ENCODE assay signal across 1 cellular context in genomic region chr10:68153473-68154210, GRCh38.
TF ChIP-seq lines count a peak whose summit lies in the region.

No MANE protein-coding gene starts in this region.

TF ChIP-seq in HEK293, 187 proteins besides CTCF, POLR2A, EP300 and RAD21 (continued from another document and continues in another):
- TF ChIP-seq ZNF777 (tag by site-specific recombination; IDR thresholded peaks at IDR 0.05; ENCODE audit: borderline replicate concordance) (no peak), PRDM1 (tag by site-specific recombination; IDR thresholded peaks at IDR 0.05) (peak; percentile 86), OVOL3 (tag by site-specific recombination; IDR thresholded peaks at IDR 0.05) (peak; percentile 41; the same call in 1 of the 2 replicates), SCRT1 (tag by site-specific recombination; IDR thresholded peaks at IDR 0.05; ENCODE audit: borderline replicate concordance) (no peak), ZNF350 (tag by site-specific recombination; IDR thresholded peaks at IDR 0.05) (no peak), ZNF776 (tag by site-specific recombination; IDR thresholded peaks at IDR 0.05; ENCODE audit: borderline replicate concordance) (no peak), ZBTB8A (tag by site-specific recombination; IDR thresholded peaks at IDR 0.05) (no peak), ZNF623 (tag by site-specific recombination; IDR thresholded peaks at IDR 0.05) (no peak), ZBTB26 (tag by site-specific recombination; optimal IDR thresholded peaks at IDR 0.05) (no peak), ZNF146 (tag by site-specific recombination; IDR thresholded peaks at IDR 0.05) (no peak), ZSCAN18 (tag by site-specific recombination; IDR thresholded peaks at IDR 0.05) (no peak), SP3 (tag by site-specific recombination; IDR thresholded peaks at IDR 0.05) (peak; percentile 73), ZNF140 (tag by site-specific recombination; IDR thresholded peaks at IDR 0.05) (no peak), ZNF324 (tag by site-specific recombination; IDR thresholded peaks at IDR 0.05) (peak; percentile 99), IKZF3 (tag by site-specific recombination; IDR thresholded peaks at IDR 0.05) (peak; percentile 90), TRIM28 (IDR thresholded peaks at IDR 0.05; ENCODE audit: borderline replicate concordance, low read length) (no peak; the same call in 1 of the 2 replicates), ZNF548 (tag by site-specific recombination; IDR thresholded peaks at IDR 0.05) (no peak), ZNF555 (tag by site-specific recombination; conservative IDR thresholded peaks at IDR 0.05) (no peak), SETDB1 (IDR thresholded peaks at IDR 0.05; ENCODE audit: insufficient read length, low read length) (no peak), KLF1 (tag by site-specific recombination; IDR thresholded peaks at IDR 0.05) (no peak), ZNF26 (tag by site-specific recombination; IDR thresholded peaks at IDR 0.05) (no peak), ZNF202 (tag by site-specific recombination; IDR thresholded peaks at IDR 0.05; ENCODE audit: borderline replicate concordance) (no peak), ZNF394 (tag by site-specific recombination; IDR thresholded peaks at IDR 0.05; ENCODE audit: borderline replicate concordance) (peak; percentile 76), ZNF302 (tag by site-specific recombination; IDR thresholded peaks at IDR 0.05; ENCODE audit: low read depth) (no peak), ZNF473 (tag by site-specific recombination; IDR thresholded peaks at IDR 0.05) (no peak), ZBTB48 (tag by site-specific recombination; IDR thresholded peaks at IDR 0.05) (peak; percentile 64; the same call in 1 of the 2 replicates), ZNF121 (tag by site-specific recombination; IDR thresholded peaks at IDR 0.05) (no peak), ZBTB21 (tag by site-specific recombination; IDR thresholded peaks at IDR 0.05) (peak; percentile 99), SP2 (tag by site-specific recombination; IDR thresholded peaks at IDR 0.05) (peak; percentile 33; the same call in 1 of the 2 replicates), KLF10 (tag by site-specific recombination; IDR thresholded peaks at IDR 0.05) (peak; percentile 93), ZNF292 (tag by site-specific recombination; IDR thresholded peaks at IDR 0.05; ENCODE audit: borderline replicate concordance, low read depth) (no peak), ZNF785 (tag by site-specific recombination; IDR thresholded peaks at IDR 0.05) (no peak), HOXA7 (CRISPR knock-in tag; IDR thresholded peaks at IDR 0.05; ENCODE audit: borderline replicate concordance) (no peak), ZNF311 (tag by site-specific recombination; IDR thresholded peaks at IDR 0.05; ENCODE audit: borderline replicate concordance) (no peak), ZNF24 (tag by site-specific recombination; IDR thresholded peaks at IDR 0.05) (peak; percentile 99), ZNF560 (tag by site-specific recombination; IDR thresholded peaks at IDR 0.05; ENCODE audit: borderline replicate concordance) (no peak), ZNF660 (tag by site-specific recombination; IDR thresholded peaks at IDR 0.05) (peak; percentile 97), ZNF629 (tag by site-specific recombination; IDR thresholded peaks at IDR 0.05) (peak; percentile 100), ZIC2 (tag by site-specific recombination; IDR thresholded peaks at IDR 0.05) (no peak), PRDM6 (tag by site-specific recombination; IDR thresholded peaks at IDR 0.05) (peak; percentile 76), ZNF530 (tag by site-specific recombination; IDR thresholded peaks at IDR 0.05; ENCODE audit: low read depth) (no peak), ZNF76 (tag by site-specific recombination; IDR thresholded peaks at IDR 0.05; ENCODE audit: borderline replicate concordance, low read depth) (peak; percentile 31; the same call in 1 of the 2 replicates)
- TF ChIP-seq, protein P1, sequence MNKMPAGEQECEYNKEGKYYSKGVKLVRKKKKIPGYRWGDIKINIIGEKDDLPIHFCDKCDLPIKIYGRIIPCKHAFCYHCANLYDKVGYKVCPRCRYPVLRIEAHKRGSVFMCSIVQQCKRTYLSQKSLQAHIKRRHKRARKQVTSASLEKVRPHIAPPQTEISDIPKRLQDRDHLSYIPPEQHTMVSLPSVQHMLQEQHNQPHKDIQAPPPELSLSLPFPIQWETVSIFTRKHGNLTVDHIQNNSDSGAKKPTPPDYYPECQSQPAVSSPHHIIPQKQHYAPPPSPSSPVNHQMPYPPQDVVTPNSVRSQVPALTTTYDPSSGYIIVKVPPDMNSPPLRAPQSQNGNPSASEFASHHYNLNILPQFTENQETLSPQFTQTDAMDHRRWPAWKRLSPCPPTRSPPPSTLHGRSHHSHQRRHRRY (tag by site-specific recombination; IDR thresholded peaks at IDR 0.05): no peak
- TF ChIP-seq, protein P2, sequence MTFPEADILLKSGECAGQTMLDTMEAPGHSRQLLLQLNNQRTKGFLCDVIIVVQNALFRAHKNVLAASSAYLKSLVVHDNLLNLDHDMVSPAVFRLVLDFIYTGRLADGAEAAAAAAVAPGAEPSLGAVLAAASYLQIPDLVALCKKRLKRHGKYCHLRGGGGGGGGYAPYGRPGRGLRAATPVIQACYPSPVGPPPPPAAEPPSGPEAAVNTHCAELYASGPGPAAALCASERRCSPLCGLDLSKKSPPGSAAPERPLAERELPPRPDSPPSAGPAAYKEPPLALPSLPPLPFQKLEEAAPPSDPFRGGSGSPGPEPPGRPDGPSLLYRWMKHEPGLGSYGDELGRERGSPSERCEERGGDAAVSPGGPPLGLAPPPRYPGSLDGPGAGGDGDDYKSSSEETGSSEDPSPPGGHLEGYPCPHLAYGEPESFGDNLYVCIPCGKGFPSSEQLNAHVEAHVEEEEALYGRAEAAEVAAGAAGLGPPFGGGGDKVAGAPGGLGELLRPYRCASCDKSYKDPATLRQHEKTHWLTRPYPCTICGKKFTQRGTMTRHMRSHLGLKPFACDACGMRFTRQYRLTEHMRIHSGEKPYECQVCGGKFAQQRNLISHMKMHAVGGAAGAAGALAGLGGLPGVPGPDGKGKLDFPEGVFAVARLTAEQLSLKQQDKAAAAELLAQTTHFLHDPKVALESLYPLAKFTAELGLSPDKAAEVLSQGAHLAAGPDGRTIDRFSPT (tag by site-specific recombination; IDR thresholded peaks at IDR 0.05): no peak
- TF ChIP-seq, protein P3, sequence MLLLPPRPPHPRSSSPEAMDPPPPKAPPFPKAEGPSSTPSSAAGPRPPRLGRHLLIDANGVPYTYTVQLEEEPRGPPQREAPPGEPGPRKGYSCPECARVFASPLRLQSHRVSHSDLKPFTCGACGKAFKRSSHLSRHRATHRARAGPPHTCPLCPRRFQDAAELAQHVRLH (tag by site-specific recombination; IDR thresholded peaks at IDR 0.05): 0 out of 2 replicates have a peak, but pooled peaks have one; percentile 75
- TF ChIP-seq, protein P4, sequence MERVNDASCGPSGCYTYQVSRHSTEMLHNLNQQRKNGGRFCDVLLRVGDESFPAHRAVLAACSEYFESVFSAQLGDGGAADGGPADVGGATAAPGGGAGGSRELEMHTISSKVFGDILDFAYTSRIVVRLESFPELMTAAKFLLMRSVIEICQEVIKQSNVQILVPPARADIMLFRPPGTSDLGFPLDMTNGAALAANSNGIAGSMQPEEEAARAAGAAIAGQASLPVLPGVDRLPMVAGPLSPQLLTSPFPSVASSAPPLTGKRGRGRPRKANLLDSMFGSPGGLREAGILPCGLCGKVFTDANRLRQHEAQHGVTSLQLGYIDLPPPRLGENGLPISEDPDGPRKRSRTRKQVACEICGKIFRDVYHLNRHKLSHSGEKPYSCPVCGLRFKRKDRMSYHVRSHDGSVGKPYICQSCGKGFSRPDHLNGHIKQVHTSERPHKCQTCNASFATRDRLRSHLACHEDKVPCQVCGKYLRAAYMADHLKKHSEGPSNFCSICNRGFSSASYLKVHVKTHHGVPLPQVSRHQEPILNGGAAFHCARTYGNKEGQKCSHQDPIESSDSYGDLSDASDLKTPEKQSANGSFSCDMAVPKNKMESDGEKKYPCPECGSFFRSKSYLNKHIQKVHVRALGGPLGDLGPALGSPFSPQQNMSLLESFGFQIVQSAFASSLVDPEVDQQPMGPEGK (tag by site-specific recombination; IDR thresholded peaks at IDR 0.05): peak; percentile 50
- TF ChIP-seq, protein P5, sequence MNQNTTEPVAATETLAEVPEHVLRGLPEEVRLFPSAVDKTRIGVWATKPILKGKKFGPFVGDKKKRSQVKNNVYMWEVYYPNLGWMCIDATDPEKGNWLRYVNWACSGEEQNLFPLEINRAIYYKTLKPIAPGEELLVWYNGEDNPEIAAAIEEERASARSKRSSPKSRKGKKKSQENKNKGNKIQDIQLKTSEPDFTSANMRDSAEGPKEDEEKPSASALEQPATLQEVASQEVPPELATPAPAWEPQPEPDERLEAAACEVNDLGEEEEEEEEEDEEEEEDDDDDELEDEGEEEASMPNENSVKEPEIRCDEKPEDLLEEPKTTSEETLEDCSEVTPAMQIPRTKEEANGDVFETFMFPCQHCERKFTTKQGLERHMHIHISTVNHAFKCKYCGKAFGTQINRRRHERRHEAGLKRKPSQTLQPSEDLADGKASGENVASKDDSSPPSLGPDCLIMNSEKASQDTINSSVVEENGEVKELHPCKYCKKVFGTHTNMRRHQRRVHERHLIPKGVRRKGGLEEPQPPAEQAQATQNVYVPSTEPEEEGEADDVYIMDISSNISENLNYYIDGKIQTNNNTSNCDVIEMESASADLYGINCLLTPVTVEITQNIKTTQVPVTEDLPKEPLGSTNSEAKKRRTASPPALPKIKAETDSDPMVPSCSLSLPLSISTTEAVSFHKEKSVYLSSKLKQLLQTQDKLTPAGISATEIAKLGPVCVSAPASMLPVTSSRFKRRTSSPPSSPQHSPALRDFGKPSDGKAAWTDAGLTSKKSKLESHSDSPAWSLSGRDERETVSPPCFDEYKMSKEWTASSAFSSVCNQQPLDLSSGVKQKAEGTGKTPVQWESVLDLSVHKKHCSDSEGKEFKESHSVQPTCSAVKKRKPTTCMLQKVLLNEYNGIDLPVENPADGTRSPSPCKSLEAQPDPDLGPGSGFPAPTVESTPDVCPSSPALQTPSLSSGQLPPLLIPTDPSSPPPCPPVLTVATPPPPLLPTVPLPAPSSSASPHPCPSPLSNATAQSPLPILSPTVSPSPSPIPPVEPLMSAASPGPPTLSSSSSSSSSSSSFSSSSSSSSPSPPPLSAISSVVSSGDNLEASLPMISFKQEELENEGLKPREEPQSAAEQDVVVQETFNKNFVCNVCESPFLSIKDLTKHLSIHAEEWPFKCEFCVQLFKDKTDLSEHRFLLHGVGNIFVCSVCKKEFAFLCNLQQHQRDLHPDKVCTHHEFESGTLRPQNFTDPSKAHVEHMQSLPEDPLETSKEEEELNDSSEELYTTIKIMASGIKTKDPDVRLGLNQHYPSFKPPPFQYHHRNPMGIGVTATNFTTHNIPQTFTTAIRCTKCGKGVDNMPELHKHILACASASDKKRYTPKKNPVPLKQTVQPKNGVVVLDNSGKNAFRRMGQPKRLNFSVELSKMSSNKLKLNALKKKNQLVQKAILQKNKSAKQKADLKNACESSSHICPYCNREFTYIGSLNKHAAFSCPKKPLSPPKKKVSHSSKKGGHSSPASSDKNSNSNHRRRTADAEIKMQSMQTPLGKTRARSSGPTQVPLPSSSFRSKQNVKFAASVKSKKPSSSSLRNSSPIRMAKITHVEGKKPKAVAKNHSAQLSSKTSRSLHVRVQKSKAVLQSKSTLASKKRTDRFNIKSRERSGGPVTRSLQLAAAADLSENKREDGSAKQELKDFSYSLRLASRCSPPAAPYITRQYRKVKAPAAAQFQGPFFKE (tag by site-specific recombination; IDR thresholded peaks at IDR 0.05; ENCODE audit: borderline replicate concordance): no peak
